In genomic region chr1:9835758-9836631, GRCh38 we compare ENCODE assay signal across 9 cellular contexts. TPM values are rescaled to one million over a fixed set of nuclear protein-coding genes. Genes with fewer than 3 reads are reported as not detected.
DNase-seq lines count a peak whose midpoint lies in the region; ATAC-seq and TF ChIP-seq lines count a peak whose summit lies in the region.
"Had no signal": no experiment of that assay in that cellular context is flagged by ENCODE, and none has a peak within 500 bp of the region (broad histone marks: within the 10 kb centered on the region; RNA-seq: fewer than 3 reads in every experiment).

No MANE protein-coding gene starts in this region.

- H3K27me3 Mint-ChIP-seq in activated CD8-positive, alpha-beta T cell treated with anti-CD3 and anti-CD28 coated beads, Interleukin-2, amount 10 ng/mL, durations not matched to agents 7 days and 5 days (ENCODE audit: low read depth), result peaks cover 8% of the 10 kb centered on the region
- H3K27me3 Mint-ChIP-seq: central memory CD8-positive, alpha-beta T cell had no signal

- H3K27ac Mint-ChIP-seq in activated CD8-positive, alpha-beta T cell treated with anti-CD3 and anti-CD28 coated beads, Interleukin-2, amount 10 ng/mL, durations not matched to agents 7 days and 5 days, result no peak overlapping the region

- peak overlapping the region; percentile 11 for H3K4me3 ChIP-seq in trophoblast cell (ENCODE audit: low read depth, low read length)

- WGBS in trophoblast cell (ENCODE audit: extremely low coverage, insufficient coverage, insufficient read length), result no CpG with 5 or more reads among the region's 15 CpGs

- no peak overlapping the region for H3K23ac ChIP-seq in trophoblast cell (ENCODE audit: low read length)

- H3K36me3 Mint-ChIP-seq in activated CD8-positive, alpha-beta T cell treated with anti-CD3 and anti-CD28 coated beads, Interleukin-2, amount 10 ng/mL, durations not matched to agents 7 days and 5 days (ENCODE audit: low read depth), result no peaks in the 10 kb centered on the region

- ATAC-seq in HG03139 (IDR thresholded peaks at IDR 0.05; ENCODE audit: unreplicated experiment), result no peak
- no peak for ATAC-seq in activated CD8-positive, alpha-beta T cell treated with anti-CD3 and anti-CD28 coated beads, Interleukin-2, amount 10 ng/mL, durations not matched to agents 7 days and 5 days
- ATAC-seq in activated CD4-positive, CD25-positive, alpha-beta regulatory T cell treated with anti-CD3 and anti-CD28 coated beads, Interleukin-2, amount 50 U/mL, for 24 hours, result no peak

- H3K4ac ChIP-seq in trophoblast cell (ENCODE audit: low read depth, low read length), result no peak overlapping the region

- no peak overlapping the region for H2BK120ac ChIP-seq in trophoblast cell (ENCODE audit: insufficient read depth, low read length, poor library complexity)

- H2AFZ ChIP-seq in trophoblast cell (ENCODE audit: insufficient read depth, low read length, poor library complexity), result peak overlapping the region; percentile 23

- no peak overlapping the region for H3K18ac ChIP-seq in trophoblast cell (ENCODE audit: low read length)

- no peaks in the 10 kb centered on the region for H3K4me1 ChIP-seq in trophoblast cell (ENCODE audit: control insufficient read depth in 1 of 2, insufficient read depth in 2 of 2, low read length in 2 of 2)

- no peaks in the 10 kb centered on the region for H3K9me3 ChIP-seq in trophoblast cell (ENCODE audit: insufficient read depth, low read depth, low read length)

- CTCF ChIA-PET in activated CD8-positive, alpha-beta T cell treated with anti-CD3 and anti-CD28 coated beads, Interleukin-2, amount 10 ng/mL, durations not matched to agents 7 days and 5 days (lab: Charles Lee), result no interaction called here

- no peak overlapping the region for H3K4me3 Mint-ChIP-seq in activated CD8-positive, alpha-beta T cell treated with anti-CD3 and anti-CD28 coated beads, Interleukin-2, amount 10 ng/mL, durations not matched to agents 7 days and 5 days
- H3K4me3 Mint-ChIP-seq: central memory CD8-positive, alpha-beta T cell had no signal

- no peak overlapping the region for H3K4me2 ChIP-seq in trophoblast cell (ENCODE audit: low read length)

- no peak overlapping the region for H4K12ac ChIP-seq in trophoblast cell (ENCODE audit: low read depth, low read length)

- H2BK5ac ChIP-seq in trophoblast cell (ENCODE audit: low read depth, low read length, poor library complexity), result no peak overlapping the region

- H4K8ac ChIP-seq in trophoblast cell (ENCODE audit: low read depth, low read length), result no peak overlapping the region

- no peak overlapping the region for H3K14ac ChIP-seq in trophoblast cell (ENCODE audit: low read length)

- H3K27ac ChIP-seq in trophoblast cell (ENCODE audit: low read depth, low read length), result no peak overlapping the region

- H2AK5ac ChIP-seq in trophoblast cell (ENCODE audit: low read length), result no peak overlapping the region

- POLR2A ChIA-PET in activated CD8-positive, alpha-beta T cell treated with anti-CD3 and anti-CD28 coated beads, Interleukin-2, amount 10 ng/mL, durations not matched to agents 7 days and 5 days (lab: Charles Lee), result no interaction called here

- no peaks in the 10 kb centered on the region for H3K9me3 Mint-ChIP-seq in activated CD8-positive, alpha-beta T cell treated with anti-CD3 and anti-CD28 coated beads, Interleukin-2, amount 10 ng/mL, durations not matched to agents 7 days and 5 days (ENCODE audit: insufficient read depth)
- H3K9me3 Mint-ChIP-seq: central memory CD8-positive, alpha-beta T cell had no signal

- DNase-seq in Daoy (ENCODE audit: low read depth), result peak; percentile 50
- DNase-seq in fibroblast of peridontal ligament (ENCODE audit: extremely low read depth), result peak; percentile 35
- DNase-seq in trophoblast cell, result no peak
- no peak for DNase-seq in NCI-H1436 (lab: John Stamatoyannopoulos, UW)
- no peak for DNase-seq in activated CD8-positive, alpha-beta T cell treated with anti-CD3 and anti-CD28 coated beads, Interleukin-2, amount 10 ng/mL, durations not matched to agents 7 days and 5 days

- H3K79me2 ChIP-seq in trophoblast cell (ENCODE audit: control insufficient read depth, insufficient read depth, low read length, poor library complexity), result no peaks in the 10 kb centered on the region

- H3K4me1 Mint-ChIP-seq in activated CD8-positive, alpha-beta T cell treated with anti-CD3 and anti-CD28 coated beads, Interleukin-2, amount 10 ng/mL, durations not matched to agents 7 days and 5 days (ENCODE audit: low read depth), result no peaks in the 10 kb centered on the region

- H3K79me1 ChIP-seq in trophoblast cell (ENCODE audit: low read length), result no peaks in the 10 kb centered on the region

- no peaks in the 10 kb centered on the region for H3K36me3 ChIP-seq in trophoblast cell (ENCODE audit: control insufficient read depth in 1 of 2, insufficient read depth in 2 of 2, low read length in 2 of 2)

- H2BK12ac ChIP-seq in trophoblast cell (ENCODE audit: low read length), result no peak overlapping the region

- no peak overlapping the region for H3K9ac ChIP-seq in trophoblast cell (ENCODE audit: low read length)

- no peak overlapping the region for H4K91ac ChIP-seq in trophoblast cell (ENCODE audit: low read depth, low read length)

- no peaks in the 10 kb centered on the region for H3K27me3 ChIP-seq in trophoblast cell (ENCODE audit: insufficient read depth, low read length)

TF ChIP-seq in PFSK-1, 5 proteins besides CTCF, POLR2A, EP300 and RAD21:
- peak; percentile 58; the same call in 1 of the 2 replicates for TF ChIP-seq TAF1 (IDR thresholded peaks at IDR 0.05; ENCODE audit: borderline replicate concordance, insufficient read depth, low read length)
- TF ChIP-seq FOXP2 (optimal IDR thresholded peaks at IDR 0.05; ENCODE audit: borderline replicate concordance, extremely low read depth, extremely low read length, insufficient read depth), result peak; percentile 56
- TF ChIP-seq REST (IDR thresholded peaks at IDR 0.05; ENCODE audit: insufficient read depth in 1 of 2, low read depth in 2 of 2, low read length in 2 of 2), result 0 out of 4 replicates have a peak, but pooled peaks of 1 of the 2 experiments have one; percentile 18
- no peak for TF ChIP-seq SIN3A (IDR thresholded peaks at IDR 0.05; ENCODE audit: borderline replicate concordance, insufficient read depth, low read length)
- no peak for TF ChIP-seq POLR2AphosphoS5 (IDR thresholded peaks at IDR 0.05; ENCODE audit: low read depth, low read length)

RNA-seq across cellular contexts. Expression of gene CLSTN1, which starts 12.2 kb away (rescaled TPM):
- 37.5 and 41.7 TPM in 2 replicates for total RNA-seq in Daoy (2014; rRNA removed; shearing (Covaris generic))
- polyA plus RNA-seq in PFSK-1 (2012; ENCODE audit: insufficient read length, low read depth), result 107 TPM
- 40.1 and 42.2 TPM in 2 replicates for polyA plus RNA-seq in trophoblast cell (2013)
- total RNA-seq in activated CD8-positive, alpha-beta T cell treated with anti-CD3 and anti-CD28 coated beads, Interleukin-2, amount 10 ng/mL, durations not matched to agents 7 days and 5 days, result 10 to 100 TPM; 91.1 to 96.8 TPM

Comparison
In these comparisons a context has a peak if more than half of its experiments do, and no peak if none do; other contexts are left out.
1. DNase-seq: peak in Daoy (single experiment) and fibroblast of peridontal ligament (single experiment); none in trophoblast cell (0 of 2), NCI-H1436 (single experiment) and activated CD8-positive, alpha-beta T cell treated with anti-CD3 and anti-CD28 coated beads, Interleukin-2, amount 10 ng/mL, durations not matched to agents 7 days and 5 days (single experiment).